17 cellular contexts compared by ENCODE assay signal in genomic region chr13:84553252-84553651, GRCh38.
"Had no signal": no experiment of that assay in that cellular context is flagged by ENCODE, and none has a peak within 500 bp of the region (broad histone marks: within the 10 kb centered on the region; RNA-seq: fewer than 3 reads in every experiment).

No MANE protein-coding gene starts in this region.

- DNase-seq: activated CD4-positive, alpha-beta T cell treated with anti-CD3 and anti-CD28 coated beads for 1 hour; activated CD4-positive, alpha-beta T cell treated with anti-CD3 and anti-CD28 coated beads, Interleukin-2, amount 50 U/mL, for 48 hours; activated gamma-delta T cell treated with Interleukin-2 at 50 U/mL for 16 hours; activated naive CD8-positive, alpha-beta T cell treated with anti-CD3 and anti-CD28 coated beads for 36 hours; activated T-cell treated with anti-CD3 and anti-CD28 coated beads, Interleukin-2, amount 50 U/mL, for 48 hours; anterior cingulate cortex; endodermal cell; foreskin fibroblast; head of caudate nucleus; left lung; mesenchymal stem cell; stimulated activated CD4-positive, alpha-beta T cell treated with anti-CD3 and anti-CD28 coated beads, Interleukin-4, amount 100 ng/mL, for 1 hour; stimulated activated CD8-positive, alpha-beta memory T cell treated with anti-CD3 and anti-CD28 coated beads, Interleukin-4, amount 100 ng/mL, for 48 hours; stimulated activated naive CD8-positive, alpha-beta T cell treated with anti-CD3 and anti-CD28 coated beads, Interleukin-15, Interleukin-2, amounts not matched to agents 100 U/mL and 50 U/mL, for 24 hours had no signal

- H3K27ac ChIP-seq: breast epithelium, left lung, parathyroid adenoma had no signal

- H2AFZ ChIP-seq: parathyroid adenoma had no signal

- H3K27me3 ChIP-seq: breast epithelium, left lung had no signal

- H3K27ac Mint-ChIP-seq: activated naive CD8-positive, alpha-beta T cell treated with anti-CD3 and anti-CD28 coated beads for 36 hours; endodermal cell had no signal

- H3K27me3 Mint-ChIP-seq: activated naive CD8-positive, alpha-beta T cell treated with anti-CD3 and anti-CD28 coated beads for 36 hours had no signal

- H3K4me3 ChIP-seq: breast epithelium, left lung had no signal

- H3K4me1 ChIP-seq: breast epithelium, left lung, parathyroid adenoma had no signal

- H3K4me1 Mint-ChIP-seq: activated naive CD8-positive, alpha-beta T cell treated with anti-CD3 and anti-CD28 coated beads for 36 hours; endodermal cell had no signal

- H3K36me3 Mint-ChIP-seq: activated naive CD8-positive, alpha-beta T cell treated with anti-CD3 and anti-CD28 coated beads for 36 hours had no signal

- H3K36me3 ChIP-seq: breast epithelium, left lung had no signal

- H3K4me3 Mint-ChIP-seq: activated naive CD8-positive, alpha-beta T cell treated with anti-CD3 and anti-CD28 coated beads for 36 hours; endodermal cell had no signal

- ATAC-seq: esophagus mucosa; left lung; stimulated activated naive CD8-positive, alpha-beta T cell treated with anti-CD3 and anti-CD28 coated beads, Interleukin-15, Interleukin-2, amounts not matched to agents 100 U/mL and 50 U/mL, for 24 hours had no signal

- H3K9ac ChIP-seq: parathyroid adenoma had no signal
